In genomic region chr9:94178927-94179326, GRCh38 we compare ENCODE assay signal across 12 cellular contexts.
DNase-seq lines count a peak whose midpoint lies in the region; ATAC-seq lines count a peak whose summit lies in the region.
"Had no signal": no experiment of that assay in that cellular context is flagged by ENCODE, and none has a peak within 500 bp of the region (broad histone marks: within the 10 kb centered on the region; RNA-seq: fewer than 3 reads in every experiment).

No MANE protein-coding gene starts in this region.

- no peaks in the 10 kb centered on the region for H3K9me3 Mint-ChIP-seq in memory B cell
- H3K9me3 Mint-ChIP-seq: HFFc6 had no signal

- H3K4me1 Mint-ChIP-seq in memory B cell = peaks cover 46% of the 10 kb centered on the region

- H3K36me3 Mint-ChIP-seq in memory B cell = peaks cover 22% of the 10 kb centered on the region

- H3K4me3 Mint-ChIP-seq in memory B cell = no peak overlapping the region
- H3K4me3 Mint-ChIP-seq: HFFc6 had no signal

- DNase-seq in memory B cell (ENCODE audit: low spot score in 2 of 2) = no peak
- DNase-seq in NCI-H526 treated with DMSO at 0.1 percent for 48 hours (lab: John Stamatoyannopoulos, UW) = no peak
- DNase-seq in SHP77 treated with DMSO at 0.1 percent for 48 hours (lab: John Stamatoyannopoulos, UW) = no peak
- no peak for DNase-seq in DMS79 treated with DMSO at 0.1 percent for 48 hours (lab: John Stamatoyannopoulos, UW)
- no peak for DNase-seq in hypothalamus (lab: John Stamatoyannopoulos, UW)
- DNase-seq: EL; HFFc6; stimulated activated CD4-positive, alpha-beta T cell treated with anti-CD3 and anti-CD28 coated beads, Interleukin-1b, Interleukin-23, amount 100 ng/mL, for 48 hours; tibial artery had no signal

- ATAC-seq in GM18861 (IDR thresholded peaks at IDR 0.05; ENCODE audit: unreplicated experiment) (peak; percentile 45), GM21526 (IDR thresholded peaks at IDR 0.05; ENCODE audit: low FRiP score, unreplicated experiment) (peak; percentile 52), HG03432 (IDR thresholded peaks at IDR 0.05; ENCODE audit: unreplicated experiment) (peak; percentile 53), memory B cell (ENCODE audit: low read depth) (no peak)

- H3K27ac Mint-ChIP-seq in memory B cell = peak overlapping the region; percentile 84

- H3K27me3 Mint-ChIP-seq in memory B cell = no peaks in the 10 kb centered on the region
